13 cellular contexts compared by ENCODE assay signal in genomic region chr3:24437326-24437725, GRCh38. TPM values are rescaled to one million over a fixed set of nuclear protein-coding genes. Genes with fewer than 3 reads are reported as not detected.
DNase-seq lines count a peak whose midpoint lies in the region; TF ChIP-seq lines count a peak whose summit lies in the region.
"Had no signal": no experiment of that assay in that cellular context is flagged by ENCODE, and none has a peak within 500 bp of the region (broad histone marks: within the 10 kb centered on the region; RNA-seq: fewer than 3 reads in every experiment).

No MANE protein-coding gene starts in this region.

- H3K27me3 ChIP-seq in mesenchymal stem cell (ENCODE audit: control insufficient read depth in 1 of 2, insufficient read depth in 1 of 2, low read length in 2 of 2) = no peaks in the 10 kb centered on the region
- H3K27me3 ChIP-seq: BLaER1 had no signal

- WGBS in mesenchymal stem cell = no CpG with 5 or more reads among the region's 2 CpGs

- no peaks in the 10 kb centered on the region for H3K9me3 ChIP-seq in mesenchymal stem cell (ENCODE audit: control insufficient read depth, low read length)
- H3K9me3 ChIP-seq: BLaER1 had no signal

- no peak overlapping the region for H3K4me2 ChIP-seq in mesenchymal stem cell (ENCODE audit: low read length, poor library complexity, severe bottlenecking)
- H3K4me2 ChIP-seq: BLaER1 had no signal

- no peak overlapping the region for H3K9ac ChIP-seq in mesenchymal stem cell (ENCODE audit: low read length)
- H3K9ac ChIP-seq: BLaER1 had no signal

- no peak overlapping the region for H3K23ac ChIP-seq in mesenchymal stem cell (ENCODE audit: low read length in 2 of 2)

- H3K4me1 ChIP-seq in mesenchymal stem cell (ENCODE audit: control insufficient read depth, insufficient read depth, low read depth, low read length) = peaks cover 2% of the 10 kb centered on the region
- H3K4me1 ChIP-seq: BLaER1 had no signal

- no peak overlapping the region for H2BK120ac ChIP-seq in mesenchymal stem cell (ENCODE audit: low read depth, low read length)

- H2BK15ac ChIP-seq in mesenchymal stem cell (ENCODE audit: low read depth, poor library complexity, severe bottlenecking) = no peak overlapping the region

- H4K91ac ChIP-seq in mesenchymal stem cell (ENCODE audit: low read length) = no peak overlapping the region

- no peak overlapping the region for H3K4ac ChIP-seq in mesenchymal stem cell (ENCODE audit: low read depth in 1 of 2, low read length in 2 of 2)

- no peak overlapping the region for H2BK12ac ChIP-seq in mesenchymal stem cell (ENCODE audit: low read length in 2 of 2)

- H3K18ac ChIP-seq in mesenchymal stem cell (ENCODE audit: low read depth in 1 of 2, low read length in 2 of 2) = no peak overlapping the region

- no peak overlapping the region for H2AK5ac ChIP-seq in mesenchymal stem cell (ENCODE audit: low read length, severe bottlenecking)

- H3K14ac ChIP-seq in mesenchymal stem cell (ENCODE audit: low read length in 2 of 2) = no peak overlapping the region

- H4K8ac ChIP-seq in mesenchymal stem cell (ENCODE audit: low read length) = no peak overlapping the region

- DNase-seq in Caki2 (ENCODE audit: low read depth) (peak; percentile 25), glomerular visceral epithelial cell (ENCODE audit: extremely low spot score) (peak; percentile 37), mesenchymal stem cell (no peak), T-helper 9 cell (no peak), HK-2 (ENCODE audit: unreplicated experiment) (no peak), GM20000 (ENCODE audit: low spot score) (no peak)
- DNase-seq: Calu3; CD4-positive, alpha-beta memory T cell; DMS79 treated with DMSO at 0.1 percent for 48 hours; GF-D8; H9 had no signal

- H2BK5ac ChIP-seq in mesenchymal stem cell (ENCODE audit: low read depth, low read length, poor library complexity, severe bottlenecking) = no peak overlapping the region

- TF ChIP-seq CTCF in GM20000 (IDR thresholded peaks at IDR 0.05; ENCODE audit: extremely low read depth, missing control alignments) = no peak

- H2AFZ ChIP-seq in mesenchymal stem cell (ENCODE audit: low read depth, low read length) = no peak overlapping the region

- in situ Hi-C loops in Caki2 (cut with HindIII; ENCODE audit: low pct_unique_long_range_greater_than_20kb, low sequenced_read_pairs) = no loop called here

- no peak overlapping the region for H3K4me3 ChIP-seq in mesenchymal stem cell (ENCODE audit: insufficient read depth in 1 of 2, low read depth in 1 of 2, low read length in 2 of 2)
- H3K4me3 ChIP-seq: BLaER1 had no signal

- H3K27ac ChIP-seq in mesenchymal stem cell (ENCODE audit: low read length, poor library complexity, severe bottlenecking) = peak overlapping the region; percentile 63
- H3K27ac ChIP-seq: BLaER1 had no signal

- H3K36me3 ChIP-seq in mesenchymal stem cell (ENCODE audit: control insufficient read depth in 1 of 2, insufficient read depth in 2 of 2, low read depth in 1 of 2, low read length in 2 of 2) = no peaks in the 10 kb centered on the region
- H3K36me3 ChIP-seq: BLaER1 had no signal

- H3K79me1 ChIP-seq in mesenchymal stem cell (replicated peaks; ENCODE audit: low read length, poor library complexity, severe bottlenecking) = peaks cover 12% of the 10 kb centered on the region

RNA-seq across cellular contexts. Expression of gene THRB, which starts 57.3 kb away (rescaled TPM):
- total RNA-seq in Caki2 (2014; rRNA removed; shearing (Covaris generic); ENCODE audit: low replicate concordance) = 2.8 and 13.5 TPM in 2 replicates
- 5.1 TPM for polyA plus RNA-seq in mesenchymal stem cell (2013, experiment 1 of 2)
- polyA plus RNA-seq in mesenchymal stem cell (2013, experiment 2 of 2) = 4.9 TPM
- total RNA-seq: CD4-positive, alpha-beta memory T cell had no signal
- polyA plus RNA-seq: CD14-positive monocyte had no signal

Comparison
In these comparisons a context has a peak if more than half of its experiments do, and no peak if none do; other contexts are left out.
1. DNase-seq: peak in Caki2 (single experiment) and glomerular visceral epithelial cell (single experiment); none in mesenchymal stem cell (single experiment), T-helper 9 cell (single experiment), HK-2 (single experiment) and GM20000 (single experiment).